In genomic region chr3:156710429-156710828, GRCh38 we compare ENCODE assay signal across 13 cellular contexts.
"Had no signal": no experiment of that assay in that cellular context is flagged by ENCODE, and none has a peak within 500 bp of the region (broad histone marks: within the 10 kb centered on the region; RNA-seq: fewer than 3 reads in every experiment).

No MANE protein-coding gene starts in this region.

- H3K4me3 Mint-ChIP-seq: naive thymus-derived CD8-positive, alpha-beta T cell had no signal

- H3K27ac Mint-ChIP-seq: naive thymus-derived CD8-positive, alpha-beta T cell had no signal

- H3K27me3 ChIP-seq: heart left ventricle, neutrophil had no signal

- H3K9me3 ChIP-seq: heart left ventricle, mucosa of descending colon, neutrophil had no signal

- H3K9me3 Mint-ChIP-seq: naive thymus-derived CD8-positive, alpha-beta T cell had no signal

- H3K4me3 ChIP-seq: coronary artery, heart left ventricle, mucosa of descending colon had no signal

- H3K27me3 Mint-ChIP-seq: naive thymus-derived CD8-positive, alpha-beta T cell had no signal

- H3K27ac ChIP-seq: coronary artery, heart left ventricle, neutrophil had no signal

- DNase-seq: effector CD4-positive, alpha-beta T cell; heart left ventricle; hypothalamus; mucosa of descending colon; naive thymus-derived CD8-positive, alpha-beta T cell; right cardiac atrium; small intestine; stimulated activated CD4-positive, alpha-beta T cell treated with anti-CD3 and anti-CD28 coated beads, Interleukin-12 subunit alpha, Interleukin-12 subunit beta, amount 100 ng/mL, for 4 hours; stimulated activated naive CD4-positive, alpha-beta T cell treated with Interleukin-2 at 50 U/mL for 16 hours; trophoblast cell had no signal

- ATAC-seq: esophagus mucosa; heart left ventricle; mucosa of descending colon; naive thymus-derived CD8-positive, alpha-beta T cell; right cardiac atrium had no signal

- H3K36me3 ChIP-seq: neutrophil had no signal
